8 cellular contexts compared by ENCODE assay signal in the genomic region with DNA sequence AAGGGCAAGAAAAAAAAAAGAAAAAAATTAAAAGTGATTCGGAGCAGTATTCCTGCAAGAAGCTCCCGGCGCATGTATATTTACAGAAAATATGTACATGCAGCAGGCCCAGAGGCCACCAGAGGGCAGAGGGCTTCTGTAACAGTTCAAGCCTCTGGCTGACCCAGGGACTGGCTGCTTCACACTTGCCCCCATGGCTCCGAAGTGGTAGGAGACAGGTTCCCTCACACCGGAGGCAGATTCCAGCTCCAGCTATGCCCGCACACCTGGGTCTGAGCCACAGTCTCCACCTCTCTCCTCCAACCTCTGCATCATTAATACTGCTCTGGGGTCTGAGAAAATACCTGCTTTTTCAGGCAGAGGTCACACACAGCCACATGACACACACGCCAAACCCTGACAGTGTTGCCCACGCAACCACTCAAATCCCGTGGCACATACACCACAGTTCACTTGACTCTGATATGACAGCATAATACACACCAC. TPM values are rescaled to one million over a fixed set of nuclear protein-coding genes. Genes with fewer than 3 reads are reported as not detected.
DNase-seq lines count a peak whose midpoint lies in the region; ATAC-seq, FAIRE-seq and TF ChIP-seq lines count a peak whose summit lies in the region.

No MANE protein-coding gene starts in this region.

- H3K4me3 ChIP-seq in A673 (ENCODE audit: low read depth, low read length, poor library complexity, severe bottlenecking) (no peak overlapping the region), OCI-LY3 (ENCODE audit: low read length) (no peak overlapping the region), spleen (no peak overlapping the region)

- no TSS peak for BruUV-seq in A673 (replicated peaks; lab: Mats Ljungman, UMichigan)

- no peaks in the 10 kb centered on the region for H3K27me3 ChIP-seq in A673 (replicated peaks; ENCODE audit: insufficient read depth, low read depth, low read length, poor library complexity)
- no peaks in the 10 kb centered on the region for H3K27me3 ChIP-seq in OCI-LY3 (ENCODE audit: low read depth, low read length)
- no peaks in the 10 kb centered on the region for H3K27me3 ChIP-seq in spleen (replicated peaks in 1 of 7)

- H3K9me3 ChIP-seq in A673 (ENCODE audit: low read depth, low read length, poor library complexity, severe bottlenecking) (no peaks in the 10 kb centered on the region), OCI-LY3 (ENCODE audit: insufficient read depth, low read length) (no peaks in the 10 kb centered on the region), spleen (no peaks in the 10 kb centered on the region)

- H3K36me3 ChIP-seq in A673 (ENCODE audit: insufficient read depth, low read length, poor library complexity, severe bottlenecking) (no peaks in the 10 kb centered on the region), OCI-LY3 (replicated peaks; ENCODE audit: low read depth, low read length) (peaks cover 8% of the 10 kb centered on the region), spleen (peaks cover 0 to 7% (median 0%) of the 10 kb centered on the region in 6 donors)

- H3K9ac ChIP-seq in OCI-LY3 (ENCODE audit: low read length) = no peak overlapping the region

- ATAC-seq in GM18868 (IDR thresholded peaks at IDR 0.05; ENCODE audit: unreplicated experiment) (no peak), GM18909 (IDR thresholded peaks at IDR 0.05; ENCODE audit: poor library complexity, unreplicated experiment) (no peak)

- peaks cover 28% of the 10 kb centered on the region for H3K79me2 ChIP-seq in OCI-LY3 (ENCODE audit: low read length)

- H3K4me1 ChIP-seq in A673 (ENCODE audit: insufficient read depth, low read length, poor library complexity, severe bottlenecking) = no peaks in the 10 kb centered on the region
- peaks cover 32% of the 10 kb centered on the region for H3K4me1 ChIP-seq in OCI-LY3 (ENCODE audit: low read length)
- H3K4me1 ChIP-seq in spleen = peaks cover 5 to 49% (median 38%) of the 10 kb centered on the region in 6 donors

- peak; percentile 88 for FAIRE-seq in GM12891 (lab: Jason Lieb, UNC)

- H4K20me1 ChIP-seq in OCI-LY3 (ENCODE audit: insufficient read depth, low read length) = peaks cover 11% of the 10 kb centered on the region

- CTCF ChIA-PET in A673 (lab: Charles Lee) = interaction anchor here (0.6 kb wide), 1 partner anchor 230 kb away, joined by 3 read pairs; no protein-coding TSS in a partner anchor

- POLR2A ChIA-PET in A673 (lab: Charles Lee; ENCODE audit: low non-redundant PET) = no interaction called here

- H3K27ac ChIP-seq in A673 (ENCODE audit: low read depth, low read length, poor library complexity, severe bottlenecking) = no peak overlapping the region
- no peak overlapping the region for H3K27ac ChIP-seq in OCI-LY3 (ENCODE audit: low read length)
- peak overlapping the region in 1 of 8 donors; percentile 99 for H3K27ac ChIP-seq in spleen

- WGBS in spleen, 5 donors = 61 to 74% (median 66%) methylated on average over 9 of the region's 9 CpGs

- H2AFZ ChIP-seq in OCI-LY3 (ENCODE audit: low read depth, low read length) = peak overlapping the region; percentile 29; the same call in 1 of the 2 replicates

- DNase-seq in A673 (ENCODE audit: low spot score) (no peak), GM12891 (ENCODE audit: insufficient read length, low spot score) (peak; percentile 68), cardiac septum (ENCODE audit: low spot score) (peak; percentile 83), spleen (peak; percentile 89)
- peak; percentile 75 for DNase-seq in activated effector memory CD4-positive, alpha-beta T cell treated with anti-CD3 and anti-CD28 coated beads, Interleukin-2, amount 50 U/mL, for 16 hours

- TF ChIP-seq CTCF in A673 (conservative IDR thresholded peaks at IDR 0.05; ENCODE audit: low read depth, low read length) (peak; percentile 33; the same call in 1 of the 2 replicates), OCI-LY3 (IDR thresholded peaks at IDR 0.05; ENCODE audit: low read depth, low read length) (peak; percentile 84), spleen (IDR thresholded peaks at IDR 0.05 in 8 of 11, conservative IDR thresholded peaks at IDR 0.05 in 3 of 11) (peak in 10 of 11 experiments; percentile 33 to 69 (median 62))

- intact Hi-C loops in A673 (cut with micrococcal nuclease; ENCODE audit: unreplicated experiment) = no loop called here
- intact Hi-C loops in cardiac septum (cut with DNase I) = no loop called here
- intact Hi-C loops in spleen (cut with DNase I; ENCODE audit: low total_unique reads) = no loop called here

- H3K4me2 ChIP-seq in OCI-LY3 (ENCODE audit: low read length) = no peak overlapping the region

- TF ChIP-seq POLR2A in GM12891 (IDR thresholded peaks at IDR 0.05; ENCODE audit: low read depth, low read length) = no peak
- TF ChIP-seq POLR2A in spleen (IDR thresholded peaks at IDR 0.05) = no peak

TF ChIP-seq in GM12891, 5 proteins besides CTCF, POLR2A, EP300 and RAD21:
- TF ChIP-seq TAF1 (IDR thresholded peaks at IDR 0.05; ENCODE audit: low read depth, low read length) = no peak
- TF ChIP-seq PAX5 (IDR thresholded peaks at IDR 0.05; ENCODE audit: insufficient read depth, low read length, severe bottlenecking) = no peak
- TF ChIP-seq POU2F2 (IDR thresholded peaks at IDR 0.05; ENCODE audit: low read depth, low read length) = 0 out of 2 replicates have a peak, but pooled peaks have one; percentile 52
- no peak for TF ChIP-seq SPI1 (IDR thresholded peaks at IDR 0.05; ENCODE audit: low read depth, low read length)
- no peak for TF ChIP-seq POLR2AphosphoS5 (IDR thresholded peaks at IDR 0.05; ENCODE audit: low read depth, low read length)

RNA-seq across cellular contexts. Expression of gene ARHGAP30, which starts 2.2 kb away (rescaled TPM):
- not detected in 2 replicates for total RNA-seq in A673 (2021)
- polyA plus RNA-seq in GM12891 (2012; ENCODE audit: low read depth, missing spikeins) = 78.2 TPM
- 2.6 TPM for total RNA-seq in cardiac septum
- 100 to 1,000 TPM; 103 to 145 (median 129) TPM for total RNA-seq in spleen
- polyA plus RNA-seq in spleen = 10 to 100 TPM; 28.8 to 81.5 (median 31.1) TPM

RNA-seq across cellular contexts. Expression of gene NECTIN4, which starts 17.4 kb away (rescaled TPM):
- total RNA-seq in A673 (2021) (not detected in 2 replicates), cardiac septum (not detected), spleen (not detected)
- polyA plus RNA-seq in GM12891 (2012; ENCODE audit: low read depth, missing spikeins) = 0.28 TPM
- polyA plus RNA-seq in spleen = under 1 TPM; 0.03 to 0.06 (median 0.04) TPM

RNA-seq across cellular contexts. Expression of gene USF1, which starts 26.2 kb away (rescaled TPM):
- total RNA-seq in A673 (2021) (54.5 and 57.9 TPM in 2 replicates), cardiac septum (29.2 TPM), spleen (100 to 1,000 TPM; 113 to 158 (median 123) TPM)
- polyA plus RNA-seq in GM12891 (2012; ENCODE audit: low read depth, missing spikeins) = 47.6 TPM
- 100 to 1,000 TPM; 132 to 339 (median 228) TPM for polyA plus RNA-seq in spleen

RNA-seq across cellular contexts. Expression of gene KLHDC9, which starts 26.2 kb away (rescaled TPM):
- total RNA-seq in A673 (2021) (1.7 and 4.8 TPM in 2 replicates), cardiac septum (10.7 TPM), spleen (1 to 10 TPM; 1.1 to 2.1 (median 1.3) TPM)
- 4.9 TPM for polyA plus RNA-seq in GM12891 (2012; ENCODE audit: low read depth, missing spikeins)
- polyA plus RNA-seq in spleen = 1 to 10 TPM; 1.9 to 3.9 (median 3.2) TPM

RNA-seq across cellular contexts. Expression of gene TSTD1, which starts 33.2 kb away (rescaled TPM):
- total RNA-seq in A673 (2021) (1.2 and 1.3 TPM in 2 replicates), cardiac septum (12.0 TPM), spleen (10 to 100 TPM; 24.3 to 31.9 (median 29.7) TPM)
- polyA plus RNA-seq in GM12891 (2012; ENCODE audit: low read depth, missing spikeins) = 157 TPM
- 100 to 1,000 TPM in 1 of 3 donors, 10 to 100 TPM in 2; 87.6 to 141 (median 94.2) TPM for polyA plus RNA-seq in spleen

Comparison
In these comparisons a context has a peak if more than half of its experiments do, and no peak if none do; other contexts are left out.
1. CTCF ChIP-seq: peak in every context shown above with its lines; median percentile 84 in OCI-LY3; 62 in spleen; 33 in A673.
2. RNA of gene ARHGAP30, which starts 2.2 kb away (total RNA-seq): 103 to 145 TPM in spleen; 2.6 TPM in cardiac septum (single experiment) and not detected in A673; every median in the first group is over 10 times any median in the second.